Comparison of ENCODE assay signal across 1 cellular context in genomic region chr11:44246726-44247125, GRCh38.
TF ChIP-seq lines count a peak whose summit lies in the region.

No MANE protein-coding gene starts in this region.

TF ChIP-seq in SK-N-SH treated with all-trans-retinoic acid at 6 μM for 48 hours, 23 proteins besides CTCF, POLR2A, EP300 and RAD21 (continued from another document):
- no peak for TF ChIP-seq CREB5 (CRISPR knock-in tag; IDR thresholded peaks at IDR 0.05; ENCODE audit: low read depth)
